Comparison of ENCODE assay signal across 8 cellular contexts in genomic region chr2:225781145-225781544, GRCh38.
"Had no signal": no experiment of that assay in that cellular context is flagged by ENCODE, and none has a peak within 500 bp of the region (broad histone marks: within the 10 kb centered on the region; RNA-seq: fewer than 3 reads in every experiment).

No MANE protein-coding gene starts in this region.

- H3K27ac ChIP-seq: HL-60, KMS-11 had no signal

- H3K4me3 ChIP-seq: GM23338 had no signal

- DNase-seq: H9, HCEC 1CT, Karpas-422, KBM-7 had no signal

- ATAC-seq: GM23338, HepG2 had no signal
